In the genomic region with DNA sequence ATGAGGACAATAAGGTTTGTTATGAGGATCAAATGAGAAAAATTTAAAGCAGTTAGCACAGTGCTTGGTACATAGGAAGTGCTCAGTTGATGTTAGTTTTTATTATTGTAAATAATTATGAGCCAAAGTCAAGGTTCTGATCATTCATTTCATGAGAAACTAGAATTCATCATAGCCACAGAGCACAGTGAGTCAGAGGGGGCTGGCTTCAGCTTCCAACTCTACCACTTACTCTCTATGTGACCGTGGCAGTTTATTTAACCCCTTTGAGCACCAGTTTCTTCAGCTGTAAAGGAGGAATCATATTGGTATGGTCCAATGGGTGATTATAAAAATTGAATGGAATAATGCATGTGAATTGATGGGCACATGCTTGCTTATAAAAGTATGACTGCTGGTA, we compare ENCODE assay signal across 11 cellular contexts. TPM values are rescaled to one million over a fixed set of nuclear protein-coding genes. Genes with fewer than 3 reads are reported as not detected.
DNase-seq lines count a peak whose midpoint lies in the region; ATAC-seq and TF ChIP-seq lines count a peak whose summit lies in the region.
"Had no signal": no experiment of that assay in that cellular context is flagged by ENCODE, and none has a peak within 500 bp of the region (broad histone marks: within the 10 kb centered on the region; RNA-seq: fewer than 3 reads in every experiment).

No MANE protein-coding gene starts in this region.

- H3K4me1 ChIP-seq in esophagus squamous epithelium, result peaks cover 0 to 13% (median 0%) of the 10 kb centered on the region in 3 donors

- intact Hi-C loops in esophagus squamous epithelium (cut with DNase I), result no loop called here

- H3K27ac ChIP-seq in esophagus squamous epithelium, result peak overlapping the region in 2 of 4 donors; percentile 51 to 59
- H3K27ac ChIP-seq: SK-N-MC had no signal

- DNase-seq in LHCN-M2 (ENCODE audit: low read depth), result peak; percentile 21
- DNase-seq in activated CD4-positive, alpha-beta memory T cell treated with anti-CD3 and anti-CD28 coated beads, Interleukin-2, amount 10 ng/mL, durations not matched to agents 7 days and 5 days, result peak; percentile 28
- DNase-seq in fibroblast of mammary gland (ENCODE audit: low read depth), result peak; percentile 38
- DNase-seq in stimulated activated CD4-positive, alpha-beta T cell treated with anti-CD3 and anti-CD28 coated beads, Interleukin-4, amount 100 ng/mL, for 48 hours (ENCODE audit: low read depth in 2 of 2), result peak; percentile 27 to 32
- DNase-seq in esophagus squamous epithelium (lab: John Stamatoyannopoulos, UW), result no peak
- DNase-seq in OCI-M1 (lab: John Stamatoyannopoulos, UW), result no peak
- DNase-seq: DMS53, GOT3 had no signal

- TF ChIP-seq POLR2A in esophagus squamous epithelium (IDR thresholded peaks at IDR 0.05), result no peak

- H3K9me3 ChIP-seq in esophagus squamous epithelium, result no peaks in the 10 kb centered on the region

- H3K27ac Mint-ChIP-seq in activated CD4-positive, alpha-beta memory T cell treated with anti-CD3 and anti-CD28 coated beads, Interleukin-2, amount 10 ng/mL, durations not matched to agents 7 days and 5 days, result peak overlapping the region; percentile 86

- TF ChIP-seq CTCF in fibroblast of mammary gland (conservative IDR thresholded peaks at IDR 0.05; ENCODE audit: control insufficient read depth, insufficient read depth, low read depth, low read length) (no peak), esophagus squamous epithelium (IDR thresholded peaks at IDR 0.05) (no peak)

- H3K4me1 Mint-ChIP-seq in activated CD4-positive, alpha-beta memory T cell treated with anti-CD3 and anti-CD28 coated beads, Interleukin-2, amount 10 ng/mL, durations not matched to agents 7 days and 5 days, result peaks cover 29% of the 10 kb centered on the region

- CTCF ChIA-PET in activated CD4-positive, alpha-beta memory T cell treated with anti-CD3 and anti-CD28 coated beads, Interleukin-2, amount 10 ng/mL, durations not matched to agents 7 days and 5 days (lab: Charles Lee), result interaction anchor here (1.3 to 8.2 kb wide), 6 partner anchors 30 to 57 kb away, joined by 3 to 58 read pairs (median 11); a partner anchor contains a TSS

- no peaks in the 10 kb centered on the region for H3K9me3 Mint-ChIP-seq in activated CD4-positive, alpha-beta memory T cell treated with anti-CD3 and anti-CD28 coated beads, Interleukin-2, amount 10 ng/mL, durations not matched to agents 7 days and 5 days

- H3K36me3 Mint-ChIP-seq in activated CD4-positive, alpha-beta memory T cell treated with anti-CD3 and anti-CD28 coated beads, Interleukin-2, amount 10 ng/mL, durations not matched to agents 7 days and 5 days (ENCODE audit: low read depth), result peaks cover 21% of the 10 kb centered on the region

- 0 to 29% methylated on average over 1 of the region's 1 CpG for WGBS in esophagus squamous epithelium, 2 donors

- H3K27me3 Mint-ChIP-seq in activated CD4-positive, alpha-beta memory T cell treated with anti-CD3 and anti-CD28 coated beads, Interleukin-2, amount 10 ng/mL, durations not matched to agents 7 days and 5 days, result no peaks in the 10 kb centered on the region

- H3K36me3 ChIP-seq in esophagus squamous epithelium, result peaks cover 0 to 24% (median 0%) of the 10 kb centered on the region in 3 donors

- H3K27me3 ChIP-seq in esophagus squamous epithelium, result no peaks in the 10 kb centered on the region

- POLR2A ChIA-PET in activated CD4-positive, alpha-beta memory T cell treated with anti-CD3 and anti-CD28 coated beads, Interleukin-2, amount 10 ng/mL, durations not matched to agents 7 days and 5 days (lab: Charles Lee), result interaction anchor here (0.9 to 4.7 kb wide), 5 partner anchors 12 to 58 kb away, joined by 3 to 34 read pairs (median 5); a partner anchor contains a TSS

- no peak overlapping the region for H3K4me3 ChIP-seq in fibroblast of mammary gland (ENCODE audit: control insufficient read depth, low read depth, low read length)
- H3K4me3 ChIP-seq in esophagus squamous epithelium, result no peak overlapping the region
- H3K4me3 ChIP-seq: SK-N-MC had no signal

- no peak overlapping the region for H3K4me3 Mint-ChIP-seq in activated CD4-positive, alpha-beta memory T cell treated with anti-CD3 and anti-CD28 coated beads, Interleukin-2, amount 10 ng/mL, durations not matched to agents 7 days and 5 days

- ATAC-seq in HG03095 (IDR thresholded peaks at IDR 0.05; ENCODE audit: unreplicated experiment) (no peak), HG03354 (IDR thresholded peaks at IDR 0.05; ENCODE audit: poor library complexity, severe bottlenecking, unreplicated experiment) (no peak)

RNA-seq across cellular contexts. Expression of a gene that starts 39.4 kb away (rescaled TPM):
- total RNA-seq in LHCN-M2 (2014; rRNA removed) (0.19 and 0.34 TPM in 2 replicates), esophagus squamous epithelium (1 to 10 TPM; 1.7 to 3.8 (median 3.1) TPM)
- polyA plus RNA-seq in LHCN-M2 (2012), result 0.11 TPM
- total RNA-seq in activated CD4-positive, alpha-beta memory T cell treated with anti-CD3 and anti-CD28 coated beads, Interleukin-2, amount 10 ng/mL, durations not matched to agents 7 days and 5 days, result 1 to 10 TPM; 2.8 to 3.6 TPM

RNA-seq across cellular contexts. Expression of a gene that starts 57.7 kb away (rescaled TPM):
- total RNA-seq in LHCN-M2 (2014; rRNA removed) (10.1 and 12.7 TPM in 2 replicates), esophagus squamous epithelium (10 to 100 TPM in 2 of 4 donors, 1 to 10 TPM in 2; 8.4 to 13.7 (median 9.4) TPM)
- 23.2 TPM for polyA plus RNA-seq in LHCN-M2 (2012)
- 10 to 100 TPM; 24.0 to 24.6 TPM for total RNA-seq in activated CD4-positive, alpha-beta memory T cell treated with anti-CD3 and anti-CD28 coated beads, Interleukin-2, amount 10 ng/mL, durations not matched to agents 7 days and 5 days

Comparison
In these comparisons a context has a peak if more than half of its experiments do, and no peak if none do; other contexts are left out.
1. DNase-seq: peak in LHCN-M2 (single experiment), activated CD4-positive, alpha-beta memory T cell treated with anti-CD3 and anti-CD28 coated beads, Interleukin-2, amount 10 ng/mL, durations not matched to agents 7 days and 5 days (single experiment), fibroblast of mammary gland (single experiment) and stimulated activated CD4-positive, alpha-beta T cell treated with anti-CD3 and anti-CD28 coated beads, Interleukin-4, amount 100 ng/mL, for 48 hours (2 of 2); none in esophagus squamous epithelium (single experiment) and OCI-M1 (single experiment).